23 cellular contexts compared by ENCODE assay signal in the genomic region with DNA sequence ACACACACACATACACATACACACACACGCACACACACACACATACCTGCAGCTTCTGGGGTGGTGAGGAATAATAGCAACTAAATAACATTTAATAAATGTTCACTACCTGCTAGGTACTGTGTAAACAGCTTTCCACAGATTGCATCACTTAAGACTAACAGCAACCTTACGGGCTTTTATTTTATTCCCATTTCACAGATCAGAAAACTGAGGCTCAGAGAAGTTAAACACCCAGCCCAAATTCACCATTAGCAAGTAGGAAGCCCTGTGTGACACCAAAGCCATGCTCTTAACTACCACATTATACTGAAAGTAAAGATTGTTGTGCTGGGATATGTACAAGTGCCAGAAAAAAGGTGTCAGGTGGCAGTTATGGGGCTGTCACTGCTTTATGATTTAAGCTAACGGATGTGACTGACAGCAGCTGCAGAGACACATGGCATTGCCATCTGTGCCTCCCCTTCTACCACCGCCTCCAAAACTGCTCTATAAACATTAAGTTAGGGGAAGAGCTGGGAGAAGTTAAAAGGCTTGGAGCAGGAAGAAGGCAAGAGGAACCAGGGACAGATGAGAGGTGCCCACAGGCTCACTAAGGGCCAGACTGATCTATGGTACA. TPM values are rescaled to one million over a fixed set of nuclear protein-coding genes. Genes with fewer than 3 reads are reported as not detected.
DNase-seq lines count a peak whose midpoint lies in the region; ATAC-seq and TF ChIP-seq lines count a peak whose summit lies in the region.
"Had no signal": no experiment of that assay in that cellular context is flagged by ENCODE, and none has a peak within 500 bp of the region (broad histone marks: within the 10 kb centered on the region; RNA-seq: fewer than 3 reads in every experiment).

No MANE protein-coding gene starts in this region.

- H3K27ac ChIP-seq in foreskin keratinocyte = no peak overlapping the region
- H3K27ac ChIP-seq: heart right ventricle, suprapubic skin had no signal

- no peaks in the 10 kb centered on the region for H3K27me3 ChIP-seq in foreskin keratinocyte
- H3K27me3 ChIP-seq: heart right ventricle, suprapubic skin had no signal

- no peak for DNase-seq in stimulated activated naive CD8-positive, alpha-beta T cell treated with anti-CD3 and anti-CD28 coated beads, Interleukin-15, amount 100 ng/mL, for 72 hours
- DNase-seq in stimulated activated naive CD8-positive, alpha-beta T cell treated with anti-CD3 and anti-CD28 coated beads, Interleukin-15, Interleukin-2, amounts not matched to agents 100 U/mL and 50 U/mL, for 24 hours = no peak
- DNase-seq in NCI-H2171 treated with DMSO at 0.1 percent for 48 hours (lab: John Stamatoyannopoulos, UW) (peak; percentile 100), immature natural killer cell (no peak), NCI-H146 treated with DMSO at 0.1 percent for 48 hours (lab: John Stamatoyannopoulos, UW; ENCODE audit: unreplicated experiment) (no peak), foreskin keratinocyte (no peak)
- no peak for DNase-seq in activated CD4-positive, alpha-beta T cell treated with anti-CD3 and anti-CD28 coated beads for 48 hours
- DNase-seq: ACHN; activated CD4-positive, alpha-beta T cell treated with anti-CD3 and anti-CD28 coated beads for 1 hour; activated gamma-delta T cell; activated T-cell treated with anti-CD3 and anti-CD28 coated beads, Interleukin-2, amount 50 U/mL, for 1 hour; C1 segment of cervical spinal cord; cerebellar nuclear complex; heart right ventricle; mammary epithelial cell; NCI-H1092 treated with DMSO at 0.1 percent for 48 hours; NCI-H2029 treated with DMSO at 0.1 percent for 48 hours; NCI-H446 treated with DMSO at 0.1 percent for 48 hours; nucleus accumbens; SK-N-SH; stimulated activated CD4-positive, alpha-beta T cell treated with anti-CD3 and anti-CD28 coated beads, Interleukin-2, amount 100 ng/mL, for 24 hours; T-helper 17 cell had no signal

- no peak overlapping the region for H3K4me3 Mint-ChIP-seq in stimulated activated naive CD8-positive, alpha-beta T cell treated with anti-CD3 and anti-CD28 coated beads, Interleukin-15, amount 100 ng/mL, for 72 hours
- H3K4me3 Mint-ChIP-seq in immature natural killer cell = peak overlapping the region in 2 of 5 donors; percentile 4 to 30
- H3K4me3 Mint-ChIP-seq: T-helper 17 cell had no signal

- no peak for TF ChIP-seq CTCF in foreskin keratinocyte (conservative IDR thresholded peaks at IDR 0.05)

- H3K27me3 Mint-ChIP-seq in stimulated activated naive CD8-positive, alpha-beta T cell treated with anti-CD3 and anti-CD28 coated beads, Interleukin-15, amount 100 ng/mL, for 72 hours = no peaks in the 10 kb centered on the region
- peaks cover 0 to 3% (median 0%) of the 10 kb centered on the region in 3 donors for H3K27me3 Mint-ChIP-seq in immature natural killer cell (ENCODE audit: low read depth in 3 of 3)
- H3K27me3 Mint-ChIP-seq: T-helper 17 cell had no signal

- peaks cover 67% of the 10 kb centered on the region for H3K4me1 Mint-ChIP-seq in stimulated activated naive CD8-positive, alpha-beta T cell treated with anti-CD3 and anti-CD28 coated beads, Interleukin-15, amount 100 ng/mL, for 72 hours
- peaks cover 68 to 81% of the 10 kb centered on the region in 2 donors for H3K4me1 Mint-ChIP-seq in immature natural killer cell

- no peaks in the 10 kb centered on the region for H3K9me3 Mint-ChIP-seq in stimulated activated naive CD8-positive, alpha-beta T cell treated with anti-CD3 and anti-CD28 coated beads, Interleukin-15, amount 100 ng/mL, for 72 hours
- no peaks in the 10 kb centered on the region for H3K9me3 Mint-ChIP-seq in immature natural killer cell

- H3K36me3 Mint-ChIP-seq in immature natural killer cell = peaks cover 5 to 9% (median 7%) of the 10 kb centered on the region in 3 donors

- peak overlapping the region; percentile 50 to 55 for H3K27ac Mint-ChIP-seq in stimulated activated naive CD8-positive, alpha-beta T cell treated with anti-CD3 and anti-CD28 coated beads, Interleukin-15, amount 100 ng/mL, for 72 hours
- peak overlapping the region; percentile 11 to 80 (median 65) for H3K27ac Mint-ChIP-seq in immature natural killer cell

- H3K4me1 ChIP-seq in foreskin keratinocyte = peaks cover 8% of the 10 kb centered on the region

- no peak for ATAC-seq in stimulated activated naive CD8-positive, alpha-beta T cell treated with anti-CD3 and anti-CD28 coated beads, Interleukin-15, amount 100 ng/mL, for 72 hours
- ATAC-seq in stimulated activated naive CD8-positive, alpha-beta T cell treated with anti-CD3 and anti-CD28 coated beads, Interleukin-15, Interleukin-2, amounts not matched to agents 100 U/mL and 50 U/mL, for 24 hours = no peak
- ATAC-seq in foreskin keratinocyte = no peak
- ATAC-seq: heart right ventricle, T-helper 17 cell had no signal

RNA-seq across cellular contexts. Expression of a gene that starts 13.6 kb away (rescaled TPM):
- polyA plus RNA-seq in immature natural killer cell (10 to 100 TPM; 17.2 to 30.5 (median 20.3) TPM), foreskin keratinocyte (4.5 and 5.7 TPM in 2 replicates)
- total RNA-seq in foreskin keratinocyte = 17.1 and 19.3 TPM in 2 replicates
